Comparison of ENCODE assay signal across 24 cellular contexts in genomic region chr9:69632768-69633167, GRCh38. TPM values are rescaled to one million over a fixed set of nuclear protein-coding genes. Genes with fewer than 3 reads are reported as not detected.
"Had no signal": no experiment of that assay in that cellular context is flagged by ENCODE, and none has a peak within 500 bp of the region (broad histone marks: within the 10 kb centered on the region; RNA-seq: fewer than 3 reads in every experiment).

No MANE protein-coding gene starts in this region.

- DNase-seq: dermis blood vessel endothelial cell; dorsolateral prefrontal cortex; effector CD4-positive, alpha-beta T cell; effector memory CD4-positive, alpha-beta T cell; foreskin keratinocyte; heart left ventricle; hypothalamus; immature natural killer cell; islet precursor cell; kidney; kidney glomerular epithelial cell; left colon; left lung; lower lobe of right lung; mesenchymal stem cell; mucosa of descending colon; naive B cell had no signal

- H3K36me3 ChIP-seq: esophagus muscularis mucosa, gastroesophageal sphincter, heart left ventricle, left lung, lower lobe of right lung had no signal

- H3K9me3 ChIP-seq: esophagus muscularis mucosa, gastroesophageal sphincter, heart left ventricle, left lung, lower lobe of right lung, mucosa of descending colon had no signal

- ATAC-seq: foreskin keratinocyte, gastroesophageal sphincter, heart left ventricle, left colon, left lung, lower lobe of right lung, mucosa of descending colon had no signal

- H3K4me3 ChIP-seq: coronary artery, dorsolateral prefrontal cortex, esophagus muscularis mucosa, gastroesophageal sphincter, heart left ventricle, hepatocyte, left lung, lower lobe of right lung, mucosa of descending colon had no signal

- H3K27ac ChIP-seq: coronary artery, dorsolateral prefrontal cortex, esophagus muscularis mucosa, foreskin keratinocyte, gastroesophageal sphincter, heart left ventricle, hepatocyte, left lung, lower lobe of right lung had no signal

- H3K79me2 ChIP-seq: hepatocyte had no signal

- H2AFZ ChIP-seq: hepatocyte had no signal

- H3K4me1 ChIP-seq: gastroesophageal sphincter, left lung, lower lobe of right lung had no signal

- H3K27me3 ChIP-seq: dorsolateral prefrontal cortex, esophagus muscularis mucosa, foreskin keratinocyte, gastroesophageal sphincter, heart left ventricle, hepatocyte, left lung had no signal

- H3K4me2 ChIP-seq: hepatocyte had no signal

- FAIRE-seq: colon, endothelial cell of umbilical vein, frontal cortex, kidney had no signal

RNA-seq across cellular contexts. Expression of gene APBA1, which starts 39.4 kb away (rescaled TPM):
- polyA plus RNA-seq: immature natural killer cell had no signal
